In the genomic region with DNA sequence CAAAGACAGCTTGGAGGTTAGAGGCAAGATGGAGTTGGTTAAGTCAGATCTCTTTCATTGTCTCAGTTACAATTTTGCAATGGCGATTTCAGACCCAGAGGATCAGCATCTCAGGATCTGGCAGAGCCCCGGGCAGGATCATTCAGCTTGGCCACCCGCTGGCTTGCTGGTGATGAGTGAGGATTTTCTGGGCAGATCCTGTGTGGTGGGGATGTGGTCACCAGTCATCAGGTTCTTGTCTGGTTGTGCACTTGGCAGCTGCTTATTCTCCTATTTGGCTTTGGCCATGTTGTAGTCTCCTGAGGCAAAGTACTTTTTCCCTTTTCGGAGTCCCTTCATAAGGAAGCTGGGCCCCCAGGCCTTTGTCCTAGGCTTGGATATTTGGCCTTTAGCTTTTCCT, we compare ENCODE assay signal across 20 cellular contexts.
"Had no signal": no experiment of that assay in that cellular context is flagged by ENCODE, and none has a peak within 500 bp of the region (broad histone marks: within the 10 kb centered on the region; RNA-seq: fewer than 3 reads in every experiment).

No MANE protein-coding gene starts in this region.

- ATAC-seq: heart left ventricle; left lobe of liver; mucosa of descending colon; natural killer cell; pancreas; right cardiac atrium; stimulated activated effector memory CD8-positive, alpha-beta T cell treated with anti-CD3 and anti-CD28 coated beads, Interleukin-12 subunit alpha, Interleukin-12 subunit beta, amount 100 ng/mL, for 72 hours; stimulated activated naive CD8-positive, alpha-beta T cell treated with anti-CD3 and anti-CD28 coated beads, Interleukin-15, Interleukin-2, amounts not matched to agents 100 U/mL and 50 U/mL, for 24 hours had no signal

- H3K4me3 Mint-ChIP-seq: natural killer cell; neural crest cell; stimulated activated effector memory CD8-positive, alpha-beta T cell treated with anti-CD3 and anti-CD28 coated beads, Interleukin-12 subunit alpha, Interleukin-12 subunit beta, amount 100 ng/mL, for 72 hours had no signal

- H3K27ac Mint-ChIP-seq: natural killer cell; progenitor cell of endocrine pancreas; stimulated activated effector memory CD8-positive, alpha-beta T cell treated with anti-CD3 and anti-CD28 coated beads, Interleukin-12 subunit alpha, Interleukin-12 subunit beta, amount 100 ng/mL, for 72 hours had no signal

- H3K4me1 Mint-ChIP-seq: natural killer cell; neural crest cell; stimulated activated effector memory CD8-positive, alpha-beta T cell treated with anti-CD3 and anti-CD28 coated beads, Interleukin-12 subunit alpha, Interleukin-12 subunit beta, amount 100 ng/mL, for 72 hours had no signal

- DNase-seq: cortex of kidney; dorsolateral prefrontal cortex; effector CD8-positive, alpha-beta T cell; heart left ventricle; hippocampal formation; mucosa of descending colon; natural killer cell; occipital lobe; pancreas; right cardiac atrium; stimulated activated CD4-positive, alpha-beta T cell treated with anti-CD3 and anti-CD28 coated beads, Interleukin-4, amount 100 ng/mL, for 1 hour; stimulated activated CD8-positive, alpha-beta memory T cell treated with anti-CD3 and anti-CD28 coated beads, Interleukin-4, amount 100 ng/mL, for 48 hours; stimulated activated naive CD8-positive, alpha-beta T cell treated with anti-CD3 and anti-CD28 coated beads, Interleukin-15, Interleukin-2, amounts not matched to agents 100 U/mL and 50 U/mL, for 24 hours; thyroid gland; upper lobe of left lung; uterus had no signal

- H3K36me3 Mint-ChIP-seq: natural killer cell; stimulated activated effector memory CD8-positive, alpha-beta T cell treated with anti-CD3 and anti-CD28 coated beads, Interleukin-12 subunit alpha, Interleukin-12 subunit beta, amount 100 ng/mL, for 72 hours had no signal

- H3K27me3 Mint-ChIP-seq: progenitor cell of endocrine pancreas had no signal
